In the genomic region with DNA sequence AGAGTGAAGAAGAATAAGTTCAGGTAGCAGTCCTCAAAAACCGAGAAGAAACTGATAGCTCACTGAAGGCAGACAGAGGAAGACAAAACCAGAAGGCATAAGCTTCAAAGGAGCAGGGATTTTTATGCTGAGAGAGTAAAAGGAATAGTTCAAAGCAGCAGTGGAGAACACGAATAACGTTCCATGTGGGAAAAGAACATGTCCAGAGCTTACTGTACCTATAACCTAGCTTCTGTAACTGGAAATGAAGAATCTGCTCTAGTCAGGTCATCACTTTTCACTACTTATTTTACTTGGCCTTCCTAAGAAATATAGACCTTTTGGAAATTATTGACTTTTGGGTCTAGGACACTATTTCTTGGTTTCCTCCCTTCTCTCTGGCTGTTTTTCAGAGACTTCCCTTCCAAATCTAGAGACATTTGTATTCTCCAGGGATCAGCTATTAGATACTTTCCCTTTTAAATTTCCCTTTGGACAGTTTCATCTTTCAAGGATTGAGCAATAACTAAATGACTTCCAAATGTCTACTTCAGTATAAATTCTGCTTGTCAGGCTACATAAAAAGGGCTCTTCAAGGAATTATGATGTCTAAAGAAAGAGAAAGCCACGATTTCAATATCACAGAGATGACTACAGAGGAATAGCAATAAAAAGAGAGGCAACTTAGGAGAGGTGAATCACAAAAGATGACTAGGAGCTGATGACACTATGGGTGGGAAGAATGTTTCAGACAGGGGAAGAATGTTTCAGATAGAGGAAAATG, we compare ENCODE assay signal across 16 cellular contexts. TPM values are rescaled to one million over a fixed set of nuclear protein-coding genes. Genes with fewer than 3 reads are reported as not detected.
DNase-seq lines count a peak whose midpoint lies in the region; ATAC-seq and TF ChIP-seq lines count a peak whose summit lies in the region.
"Had no signal": no experiment of that assay in that cellular context is flagged by ENCODE, and none has a peak within 500 bp of the region (broad histone marks: within the 10 kb centered on the region; RNA-seq: fewer than 3 reads in every experiment).

No MANE protein-coding gene starts in this region.

- H3K4me3 ChIP-seq in astrocyte of the spinal cord (ENCODE audit: low read depth, low read length) = no peak overlapping the region
- no peak overlapping the region for H3K4me3 ChIP-seq in upper lobe of right lung
- H3K4me3 ChIP-seq: BLaER1 treated with 17β-estradiol and CSF1 and Interleukin-3, amounts not matched to agents 10 nM and 100 nM; colonic mucosa had no signal

- TF ChIP-seq CTCF in astrocyte of the spinal cord (IDR thresholded peaks at IDR 0.05; ENCODE audit: low read depth, low read length) (no peak), upper lobe of right lung (IDR thresholded peaks at IDR 0.05) (no peak)

- H3K27me3 Mint-ChIP-seq in stimulated activated naive CD8-positive, alpha-beta T cell treated with anti-CD3 and anti-CD28 coated beads, Interleukin-15, amount 100 ng/mL, for 72 hours = no peaks in the 10 kb centered on the region
- H3K27me3 Mint-ChIP-seq: stimulated activated naive CD8-positive, alpha-beta T cell treated with anti-CD3 and anti-CD28 coated beads, Interleukin-15, Interleukin-2, amounts not matched to agents 100 ng/mL and 50 ng/mL, for 24 hours had no signal

- H3K36me3 ChIP-seq in upper lobe of right lung = no peaks in the 10 kb centered on the region
- H3K36me3 ChIP-seq: colonic mucosa had no signal

- H3K4me3 Mint-ChIP-seq in stimulated activated naive CD8-positive, alpha-beta T cell treated with anti-CD3 and anti-CD28 coated beads, Interleukin-15, amount 100 ng/mL, for 72 hours = no peak overlapping the region
- H3K4me3 Mint-ChIP-seq: activated T-helper 1 cell treated with anti-CD3 and anti-CD28 coated beads, Interleukin-12 subunit alpha, Interleukin-12 subunit beta, Interleukin-2, Interleukin-4 antibody, amounts not matched to agents 30 ng/mL and 10 ng/mL and 1 ng/mL, durations not matched to agents 14 hours and 24 hours and 36 hours; H9; nephron; stimulated activated naive CD8-positive, alpha-beta T cell treated with anti-CD3 and anti-CD28 coated beads, Interleukin-15, Interleukin-2, amounts not matched to agents 100 ng/mL and 50 ng/mL, for 24 hours had no signal

- ATAC-seq in stimulated activated naive CD8-positive, alpha-beta T cell treated with anti-CD3 and anti-CD28 coated beads, Interleukin-15, Interleukin-2, amounts not matched to agents 100 U/mL and 50 U/mL, for 24 hours = peak; percentile 88
- no peak for ATAC-seq in stimulated activated naive CD8-positive, alpha-beta T cell treated with anti-CD3 and anti-CD28 coated beads, Interleukin-15, amount 100 ng/mL, for 72 hours
- ATAC-seq in upper lobe of right lung (no peak), HG03457 (IDR thresholded peaks at IDR 0.05; ENCODE audit: unreplicated experiment) (no peak)

- DNase-seq in stimulated activated naive CD8-positive, alpha-beta T cell treated with anti-CD3 and anti-CD28 coated beads, Interleukin-15, Interleukin-2, amounts not matched to agents 100 U/mL and 50 U/mL, for 24 hours = no peak
- no peak for DNase-seq in stimulated activated naive CD8-positive, alpha-beta T cell treated with anti-CD3 and anti-CD28 coated beads, Interleukin-15, amount 100 ng/mL, for 72 hours
- DNase-seq in astrocyte of the spinal cord (ENCODE audit: low read depth, low spot score) = peak; percentile 70
- peak; percentile 31 for DNase-seq in hepatic stellate cell (ENCODE audit: low spot score)
- no peak for DNase-seq in upper lobe of right lung
- DNase-seq in effector CD4-positive, alpha-beta T cell = no peak
- no peak for DNase-seq in COLO829 (ENCODE audit: low spot score)
- DNase-seq: colonic mucosa, H9, RPMI8226 had no signal

- H3K27ac ChIP-seq in upper lobe of right lung = no peak overlapping the region
- H3K27ac ChIP-seq: BLaER1 treated with 17β-estradiol and CSF1 and Interleukin-3, amounts not matched to agents 10 nM and 100 nM; colonic mucosa; VCaP had no signal

- intact Hi-C loops in upper lobe of right lung (cut with DNase I) = no loop called here

- peaks cover 11% of the 10 kb centered on the region for H3K4me1 Mint-ChIP-seq in stimulated activated naive CD8-positive, alpha-beta T cell treated with anti-CD3 and anti-CD28 coated beads, Interleukin-15, amount 100 ng/mL, for 72 hours
- H3K4me1 Mint-ChIP-seq: nephron had no signal

- peaks cover 3% of the 10 kb centered on the region for H3K4me1 ChIP-seq in upper lobe of right lung
- H3K4me1 ChIP-seq: colonic mucosa had no signal

- peaks cover 8% of the 10 kb centered on the region in 2 donors for H3K9me3 Mint-ChIP-seq in stimulated activated naive CD8-positive, alpha-beta T cell treated with anti-CD3 and anti-CD28 coated beads, Interleukin-15, amount 100 ng/mL, for 72 hours
- H3K9me3 Mint-ChIP-seq: H9 had no signal

- H3K27me3 ChIP-seq in upper lobe of right lung = no peaks in the 10 kb centered on the region
- H3K27me3 ChIP-seq: BLaER1 treated with 17β-estradiol and CSF1 and Interleukin-3, amounts not matched to agents 10 nM and 100 nM; colonic mucosa had no signal

- in situ Hi-C loops in astrocyte of the spinal cord (cut with HindIII; ENCODE audit: low sequenced_read_pairs) = no loop called here

- H3K27ac Mint-ChIP-seq in stimulated activated naive CD8-positive, alpha-beta T cell treated with anti-CD3 and anti-CD28 coated beads, Interleukin-15, amount 100 ng/mL, for 72 hours = no peak overlapping the region
- H3K27ac Mint-ChIP-seq: activated T-helper 1 cell treated with anti-CD3 and anti-CD28 coated beads, Interleukin-12 subunit alpha, Interleukin-12 subunit beta, Interleukin-2, Interleukin-4 antibody, amounts not matched to agents 30 ng/mL and 10 ng/mL and 1 ng/mL, durations not matched to agents 14 hours and 24 hours and 36 hours; H9; nephron; stimulated activated naive CD8-positive, alpha-beta T cell treated with anti-CD3 and anti-CD28 coated beads, Interleukin-15, Interleukin-2, amounts not matched to agents 100 ng/mL and 50 ng/mL, for 24 hours had no signal

- H3K9me3 ChIP-seq in upper lobe of right lung = peaks cover 3% of the 10 kb centered on the region
- H3K9me3 ChIP-seq: colonic mucosa had no signal

RNA-seq across cellular contexts. Expression of a gene that starts 46.7 kb away (rescaled TPM):
- 93.1 TPM for total RNA-seq in upper lobe of right lung

Comparison
In these comparisons a context has a peak if more than half of its experiments do, and no peak if none do; other contexts are left out.
1. DNase-seq: peak in astrocyte of the spinal cord (single experiment) and hepatic stellate cell (single experiment); none in stimulated activated naive CD8-positive, alpha-beta T cell treated with anti-CD3 and anti-CD28 coated beads, Interleukin-15, Interleukin-2, amounts not matched to agents 100 U/mL and 50 U/mL, for 24 hours (single experiment), stimulated activated naive CD8-positive, alpha-beta T cell treated with anti-CD3 and anti-CD28 coated beads, Interleukin-15, amount 100 ng/mL, for 72 hours (0 of 2), upper lobe of right lung (single experiment), effector CD4-positive, alpha-beta T cell (single experiment) and COLO829 (single experiment).